ENCODE assay signal across 1 cellular context in the genomic region with DNA sequence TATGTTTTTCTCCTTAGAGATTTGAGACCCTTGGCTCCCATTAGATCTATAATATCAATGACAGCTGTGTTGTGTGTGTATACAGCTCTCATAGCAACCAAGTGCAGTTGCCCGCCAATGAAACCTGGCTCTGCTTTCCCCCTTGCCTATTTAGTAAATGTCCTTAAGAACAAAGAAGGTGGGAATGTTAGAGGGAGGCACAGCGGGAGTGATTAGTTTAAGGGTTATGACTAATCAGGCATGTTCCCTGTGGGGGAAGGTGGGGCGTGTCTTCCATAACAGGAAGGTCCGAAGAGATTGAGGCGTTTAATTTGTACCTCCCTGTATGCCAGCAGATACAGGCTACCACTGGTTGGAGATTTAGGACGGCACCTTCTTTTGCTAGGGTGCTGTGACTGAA.
TF ChIP-seq lines count a peak whose summit lies in the region.

No MANE protein-coding gene starts in this region.

TF ChIP-seq in HCT116, 20 proteins besides CTCF, POLR2A, EP300 and RAD21 (continued from another document):
- TF ChIP-seq, protein P1, sequence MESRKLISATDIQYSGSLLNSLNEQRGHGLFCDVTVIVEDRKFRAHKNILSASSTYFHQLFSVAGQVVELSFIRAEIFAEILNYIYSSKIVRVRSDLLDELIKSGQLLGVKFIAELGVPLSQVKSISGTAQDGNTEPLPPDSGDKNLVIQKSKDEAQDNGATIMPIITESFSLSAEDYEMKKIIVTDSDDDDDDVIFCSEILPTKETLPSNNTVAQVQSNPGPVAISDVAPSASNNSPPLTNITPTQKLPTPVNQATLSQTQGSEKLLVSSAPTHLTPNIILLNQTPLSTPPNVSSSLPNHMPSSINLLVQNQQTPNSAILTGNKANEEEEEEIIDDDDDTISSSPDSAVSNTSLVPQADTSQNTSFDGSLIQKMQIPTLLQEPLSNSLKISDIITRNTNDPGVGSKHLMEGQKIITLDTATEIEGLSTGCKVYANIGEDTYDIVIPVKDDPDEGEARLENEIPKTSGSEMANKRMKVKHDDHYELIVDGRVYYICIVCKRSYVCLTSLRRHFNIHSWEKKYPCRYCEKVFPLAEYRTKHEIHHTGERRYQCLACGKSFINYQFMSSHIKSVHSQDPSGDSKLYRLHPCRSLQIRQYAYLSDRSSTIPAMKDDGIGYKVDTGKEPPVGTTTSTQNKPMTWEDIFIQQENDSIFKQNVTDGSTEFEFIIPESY (IDR thresholded peaks at IDR 0.05; ENCODE audit: extremely low read depth, insufficient replicate concordance, low read length), result no peak
- TF ChIP-seq, protein P2, sequence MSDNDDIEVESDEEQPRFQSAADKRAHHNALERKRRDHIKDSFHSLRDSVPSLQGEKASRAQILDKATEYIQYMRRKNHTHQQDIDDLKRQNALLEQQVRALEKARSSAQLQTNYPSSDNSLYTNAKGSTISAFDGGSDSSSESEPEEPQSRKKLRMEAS (IDR thresholded peaks at IDR 0.05), result peak; percentile 57
- TF ChIP-seq SRF (IDR thresholded peaks at IDR 0.05; ENCODE audit: low read depth) (peak; percentile 83), YY1 (IDR thresholded peaks at IDR 0.05; ENCODE audit: extremely low read depth, insufficient replicate concordance, low read depth, low read length) (peak; percentile 25), POLR2AphosphoS5 (IDR thresholded peaks at IDR 0.05; ENCODE audit: low read depth, low read length) (peak; percentile 66), CBX3 (IDR thresholded peaks at IDR 0.05; ENCODE audit: low read depth) (peak; percentile 47; the same call in 1 of the 2 replicates), SIN3A (IDR thresholded peaks at IDR 0.05; ENCODE audit: low read depth) (no peak), TCF7L2 (IDR thresholded peaks at IDR 0.05; ENCODE audit: borderline replicate concordance, extremely low read depth, insufficient read depth, insufficient read length) (peak; percentile 54), EZH2phosphoT487 (IDR thresholded peaks at IDR 0.05; ENCODE audit: borderline replicate concordance) (no peak), ZNF274 (IDR thresholded peaks at IDR 0.05; ENCODE audit: low read depth, low read length) (no peak), EGR1 (IDR thresholded peaks at IDR 0.05; ENCODE audit: low read depth) (0 out of 2 replicates have a peak, but pooled peaks have one; percentile 10), ELF1 (IDR thresholded peaks at IDR 0.05; ENCODE audit: borderline replicate concordance, low read depth) (no peak), FOSL1 (IDR thresholded peaks at IDR 0.05; ENCODE audit: low read depth) (peak; percentile 75), JUND (IDR thresholded peaks at IDR 0.05) (peak; percentile 70), CEBPB (IDR thresholded peaks at IDR 0.05; ENCODE audit: low read depth) (no peak), EZH2 (IDR thresholded peaks at IDR 0.05) (no peak)
- TF ChIP-seq, protein P3, sequence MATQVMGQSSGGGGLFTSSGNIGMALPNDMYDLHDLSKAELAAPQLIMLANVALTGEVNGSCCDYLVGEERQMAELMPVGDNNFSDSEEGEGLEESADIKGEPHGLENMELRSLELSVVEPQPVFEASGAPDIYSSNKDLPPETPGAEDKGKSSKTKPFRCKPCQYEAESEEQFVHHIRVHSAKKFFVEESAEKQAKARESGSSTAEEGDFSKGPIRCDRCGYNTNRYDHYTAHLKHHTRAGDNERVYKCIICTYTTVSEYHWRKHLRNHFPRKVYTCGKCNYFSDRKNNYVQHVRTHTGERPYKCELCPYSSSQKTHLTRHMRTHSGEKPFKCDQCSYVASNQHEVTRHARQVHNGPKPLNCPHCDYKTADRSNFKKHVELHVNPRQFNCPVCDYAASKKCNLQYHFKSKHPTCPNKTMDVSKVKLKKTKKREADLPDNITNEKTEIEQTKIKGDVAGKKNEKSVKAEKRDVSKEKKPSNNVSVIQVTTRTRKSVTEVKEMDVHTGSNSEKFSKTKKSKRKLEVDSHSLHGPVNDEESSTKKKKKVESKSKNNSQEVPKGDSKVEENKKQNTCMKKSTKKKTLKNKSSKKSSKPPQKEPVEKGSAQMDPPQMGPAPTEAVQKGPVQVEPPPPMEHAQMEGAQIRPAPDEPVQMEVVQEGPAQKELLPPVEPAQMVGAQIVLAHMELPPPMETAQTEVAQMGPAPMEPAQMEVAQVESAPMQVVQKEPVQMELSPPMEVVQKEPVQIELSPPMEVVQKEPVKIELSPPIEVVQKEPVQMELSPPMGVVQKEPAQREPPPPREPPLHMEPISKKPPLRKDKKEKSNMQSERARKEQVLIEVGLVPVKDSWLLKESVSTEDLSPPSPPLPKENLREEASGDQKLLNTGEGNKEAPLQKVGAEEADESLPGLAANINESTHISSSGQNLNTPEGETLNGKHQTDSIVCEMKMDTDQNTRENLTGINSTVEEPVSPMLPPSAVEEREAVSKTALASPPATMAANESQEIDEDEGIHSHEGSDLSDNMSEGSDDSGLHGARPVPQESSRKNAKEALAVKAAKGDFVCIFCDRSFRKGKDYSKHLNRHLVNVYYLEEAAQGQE (IDR thresholded peaks at IDR 0.05; ENCODE audit: low read depth), result no peak
- TF ChIP-seq, protein P4, sequence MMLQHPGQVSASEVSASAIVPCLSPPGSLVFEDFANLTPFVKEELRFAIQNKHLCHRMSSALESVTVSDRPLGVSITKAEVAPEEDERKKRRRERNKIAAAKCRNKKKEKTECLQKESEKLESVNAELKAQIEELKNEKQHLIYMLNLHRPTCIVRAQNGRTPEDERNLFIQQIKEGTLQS (IDR thresholded peaks at IDR 0.05), result no peak
